In the genomic region with DNA sequence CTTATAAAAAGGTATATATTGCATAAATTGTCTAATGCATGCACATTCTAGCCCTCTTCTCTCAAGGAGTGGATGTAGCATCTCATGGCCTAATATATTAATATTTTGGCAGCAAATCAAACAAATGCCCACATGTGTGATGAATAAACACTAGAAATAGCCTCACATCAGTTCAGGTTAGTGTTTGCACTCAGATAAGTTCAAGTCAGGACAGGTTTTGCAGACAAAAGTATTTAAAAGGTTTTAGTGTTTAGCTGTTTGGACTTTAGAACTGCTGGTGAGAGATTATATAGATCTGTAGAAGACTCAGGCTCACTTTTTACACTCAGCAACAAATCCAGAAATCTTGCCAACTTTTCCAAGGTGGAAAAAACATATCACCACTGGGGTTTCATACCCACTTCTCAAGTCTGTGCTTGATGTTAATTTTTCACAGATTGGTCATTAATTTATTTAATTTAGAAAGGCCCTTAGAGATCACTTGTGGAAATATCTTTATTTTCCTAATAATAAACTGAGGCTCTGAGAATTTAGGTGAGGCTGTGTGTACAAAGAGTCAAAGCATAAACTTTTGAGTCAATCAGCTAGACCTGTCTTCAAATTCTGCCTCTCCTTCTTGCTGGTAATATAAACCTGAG, we compare ENCODE assay signal across 1 cellular context.
TF ChIP-seq lines count a peak whose summit lies in the region.

No MANE protein-coding gene starts in this region.

TF ChIP-seq in HepG2, 621 proteins besides CTCF, POLR2A, EP300 and RAD21 (continued from another document and continues in another):
- TF ChIP-seq, protein P1, sequence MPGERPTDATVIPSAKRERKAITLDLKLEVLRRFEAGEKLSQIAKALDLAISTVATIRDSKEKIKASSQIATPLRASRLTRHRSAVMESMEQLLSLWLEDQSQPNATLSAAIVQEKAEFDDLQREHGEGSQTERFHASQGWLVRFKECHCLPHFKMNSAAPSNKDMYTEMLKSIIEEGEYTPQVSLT (CRISPR knock-in tag; IDR thresholded peaks at IDR 0.05; ENCODE audit: borderline replicate concordance, low read depth) = no peak
- TF ChIP-seq ZNF20 (CRISPR knock-in tag; IDR thresholded peaks at IDR 0.05) (no peak), NR2F6 (IDR thresholded peaks at IDR 0.05) (no peak), NR2F6 (CRISPR knock-in tag; IDR thresholded peaks at IDR 0.05) (0 out of 2 replicates have a peak, but pooled peaks have one; percentile 13), ZNF816 (CRISPR knock-in tag; IDR thresholded peaks at IDR 0.05; ENCODE audit: borderline replicate concordance) (no peak), ZBTB43 (CRISPR knock-in tag; conservative IDR thresholded peaks at IDR 0.05) (peak; percentile 96), ZSCAN9 (CRISPR knock-in tag; IDR thresholded peaks at IDR 0.05; ENCODE audit: borderline replicate concordance) (0 out of 2 replicates have a peak, but pooled peaks have one; percentile 41), MYC (CRISPR knock-in tag; IDR thresholded peaks at IDR 0.05; ENCODE audit: borderline replicate concordance) (no peak), NR2F1 (CRISPR knock-in tag; IDR thresholded peaks at IDR 0.05) (no peak), ZNF614 (CRISPR knock-in tag; IDR thresholded peaks at IDR 0.05; ENCODE audit: borderline replicate concordance) (peak; percentile 40; the same call in 1 of the 2 replicates), ZNF652 (CRISPR knock-in tag; IDR thresholded peaks at IDR 0.05; ENCODE audit: borderline replicate concordance, low read depth) (peak; percentile 29; the same call in 1 of the 2 replicates), SRSF1 (optimal IDR thresholded peaks at IDR 0.05; ENCODE audit: low read depth, low read length) (no peak), SOX13 (IDR thresholded peaks at IDR 0.05) (no peak), SOX13 (CRISPR knock-in tag; conservative IDR thresholded peaks at IDR 0.05 in 1 of 2, IDR thresholded peaks at IDR 0.05 in 1 of 2) (peak in 1 of 2 experiments; percentile 80; a peak in 2 of 4 replicates), ZNF543 (CRISPR knock-in tag; IDR thresholded peaks at IDR 0.05) (no peak), TEAD3 (CRISPR knock-in tag; optimal IDR thresholded peaks at IDR 0.05; ENCODE audit: borderline replicate concordance) (peak; percentile 23), ISL2 (CRISPR knock-in tag; IDR thresholded peaks at IDR 0.05) (peak; percentile 88), ZNF546 (CRISPR knock-in tag; conservative IDR thresholded peaks at IDR 0.05) (no peak), KMT2B (CRISPR knock-in tag; IDR thresholded peaks at IDR 0.05) (no peak), DMAP1 (CRISPR knock-in tag; IDR thresholded peaks at IDR 0.05) (no peak), MXI1 (IDR thresholded peaks at IDR 0.05; ENCODE audit: borderline replicate concordance, low read depth, low read length) (no peak), ZNF136 (CRISPR knock-in tag; IDR thresholded peaks at IDR 0.05; ENCODE audit: low read depth) (peak; percentile 48; the same call in 1 of the 2 replicates), SNRNP70 (IDR thresholded peaks at IDR 0.05; ENCODE audit: low read depth, low read length) (no peak), ATM (IDR thresholded peaks at IDR 0.05; ENCODE audit: borderline replicate concordance) (no peak), DNMT1 (CRISPR knock-in tag; IDR thresholded peaks at IDR 0.05) (no peak), PLSCR1 (CRISPR knock-in tag; IDR thresholded peaks at IDR 0.05; ENCODE audit: borderline replicate concordance) (no peak), ZNF234 (CRISPR knock-in tag; conservative IDR thresholded peaks at IDR 0.05) (no peak), ZNF850 (CRISPR knock-in tag; conservative IDR thresholded peaks at IDR 0.05) (no peak), ZNF10 (CRISPR knock-in tag; IDR thresholded peaks at IDR 0.05; ENCODE audit: borderline replicate concordance, low read depth) (no peak), CBX1 (IDR thresholded peaks at IDR 0.05; ENCODE audit: low read depth) (no peak), SIX1 (CRISPR knock-in tag; IDR thresholded peaks at IDR 0.05; ENCODE audit: borderline replicate concordance) (peak; percentile 28; the same call in 1 of the 2 replicates), ZNF264 (CRISPR knock-in tag; IDR thresholded peaks at IDR 0.05) (no peak), MNT (IDR thresholded peaks at IDR 0.05) (no peak), PHF20 (CRISPR knock-in tag; IDR thresholded peaks at IDR 0.05) (no peak), HIVEP1 (CRISPR knock-in tag; IDR thresholded peaks at IDR 0.05) (no peak), FOXC1 (CRISPR knock-in tag; IDR thresholded peaks at IDR 0.05; ENCODE audit: borderline replicate concordance) (no peak), SNAI1 (CRISPR knock-in tag; IDR thresholded peaks at IDR 0.05; ENCODE audit: borderline replicate concordance) (no peak), ZNF619 (CRISPR knock-in tag; IDR thresholded peaks at IDR 0.05) (no peak), ELF1 (CRISPR knock-in tag; IDR thresholded peaks at IDR 0.05) (no peak), KAT8 (CRISPR knock-in tag; IDR thresholded peaks at IDR 0.05) (peak; percentile 59; the same call in 1 of the 2 replicates), SMAD1 (CRISPR knock-in tag; IDR thresholded peaks at IDR 0.05; ENCODE audit: borderline replicate concordance, low read depth) (no peak), TCF7 (IDR thresholded peaks at IDR 0.05; ENCODE audit: low read depth) (peak; percentile 49), THRA (CRISPR knock-in tag; IDR thresholded peaks at IDR 0.05; ENCODE audit: borderline replicate concordance) (peak; percentile 99), BCL6 (CRISPR knock-in tag; IDR thresholded peaks at IDR 0.05) (peak; percentile 78), MAZ (IDR thresholded peaks at IDR 0.05; ENCODE audit: borderline replicate concordance, low read depth, low read length) (no peak), MAZ (CRISPR knock-in tag; IDR thresholded peaks at IDR 0.05; ENCODE audit: low read depth) (no peak), WIZ (CRISPR knock-in tag; IDR thresholded peaks at IDR 0.05) (no peak), FOXJ3 (CRISPR knock-in tag; IDR thresholded peaks at IDR 0.05; ENCODE audit: borderline replicate concordance) (peak; percentile 74; the same call in 1 of the 2 replicates)
- TF ChIP-seq, protein P2, sequence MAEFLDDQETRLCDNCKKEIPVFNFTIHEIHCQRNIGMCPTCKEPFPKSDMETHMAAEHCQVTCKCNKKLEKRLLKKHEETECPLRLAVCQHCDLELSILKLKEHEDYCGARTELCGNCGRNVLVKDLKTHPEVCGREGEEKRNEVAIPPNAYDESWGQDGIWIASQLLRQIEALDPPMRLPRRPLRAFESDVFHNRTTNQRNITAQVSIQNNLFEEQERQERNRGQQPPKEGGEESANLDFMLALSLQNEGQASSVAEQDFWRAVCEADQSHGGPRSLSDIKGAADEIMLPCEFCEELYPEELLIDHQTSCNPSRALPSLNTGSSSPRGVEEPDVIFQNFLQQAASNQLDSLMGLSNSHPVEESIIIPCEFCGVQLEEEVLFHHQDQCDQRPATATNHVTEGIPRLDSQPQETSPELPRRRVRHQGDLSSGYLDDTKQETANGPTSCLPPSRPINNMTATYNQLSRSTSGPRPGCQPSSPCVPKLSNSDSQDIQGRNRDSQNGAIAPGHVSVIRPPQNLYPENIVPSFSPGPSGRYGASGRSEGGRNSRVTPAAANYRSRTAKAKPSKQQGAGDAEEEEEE (CRISPR knock-in tag; IDR thresholded peaks at IDR 0.05; ENCODE audit: borderline replicate concordance) = no peak
- TF ChIP-seq, protein P3, sequence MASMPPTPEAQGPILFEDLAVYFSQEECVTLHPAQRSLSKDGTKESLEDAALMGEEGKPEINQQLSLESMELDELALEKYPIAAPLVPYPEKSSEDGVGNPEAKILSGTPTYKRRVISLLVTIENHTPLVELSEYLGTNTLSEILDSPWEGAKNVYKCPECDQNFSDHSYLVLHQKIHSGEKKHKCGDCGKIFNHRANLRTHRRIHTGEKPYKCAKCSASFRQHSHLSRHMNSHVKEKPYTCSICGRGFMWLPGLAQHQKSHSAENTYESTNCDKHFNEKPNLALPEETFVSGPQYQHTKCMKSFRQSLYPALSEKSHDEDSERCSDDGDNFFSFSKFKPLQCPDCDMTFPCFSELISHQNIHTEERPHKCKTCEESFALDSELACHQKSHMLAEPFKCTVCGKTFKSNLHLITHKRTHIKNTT (CRISPR knock-in tag; IDR thresholded peaks at IDR 0.05) = no peak
- TF ChIP-seq, protein P4, sequence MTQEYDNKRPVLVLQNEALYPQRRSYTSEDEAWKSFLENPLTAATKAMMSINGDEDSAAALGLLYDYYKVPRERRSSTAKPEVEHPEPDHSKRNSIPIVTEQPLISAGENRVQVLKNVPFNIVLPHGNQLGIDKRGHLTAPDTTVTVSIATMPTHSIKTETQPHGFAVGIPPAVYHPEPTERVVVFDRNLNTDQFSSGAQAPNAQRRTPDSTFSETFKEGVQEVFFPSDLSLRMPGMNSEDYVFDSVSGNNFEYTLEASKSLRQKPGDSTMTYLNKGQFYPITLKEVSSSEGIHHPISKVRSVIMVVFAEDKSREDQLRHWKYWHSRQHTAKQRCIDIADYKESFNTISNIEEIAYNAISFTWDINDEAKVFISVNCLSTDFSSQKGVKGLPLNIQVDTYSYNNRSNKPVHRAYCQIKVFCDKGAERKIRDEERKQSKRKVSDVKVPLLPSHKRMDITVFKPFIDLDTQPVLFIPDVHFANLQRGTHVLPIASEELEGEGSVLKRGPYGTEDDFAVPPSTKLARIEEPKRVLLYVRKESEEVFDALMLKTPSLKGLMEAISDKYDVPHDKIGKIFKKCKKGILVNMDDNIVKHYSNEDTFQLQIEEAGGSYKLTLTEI (CRISPR knock-in tag; conservative IDR thresholded peaks at IDR 0.05) = no peak
- TF ChIP-seq, protein P5, sequence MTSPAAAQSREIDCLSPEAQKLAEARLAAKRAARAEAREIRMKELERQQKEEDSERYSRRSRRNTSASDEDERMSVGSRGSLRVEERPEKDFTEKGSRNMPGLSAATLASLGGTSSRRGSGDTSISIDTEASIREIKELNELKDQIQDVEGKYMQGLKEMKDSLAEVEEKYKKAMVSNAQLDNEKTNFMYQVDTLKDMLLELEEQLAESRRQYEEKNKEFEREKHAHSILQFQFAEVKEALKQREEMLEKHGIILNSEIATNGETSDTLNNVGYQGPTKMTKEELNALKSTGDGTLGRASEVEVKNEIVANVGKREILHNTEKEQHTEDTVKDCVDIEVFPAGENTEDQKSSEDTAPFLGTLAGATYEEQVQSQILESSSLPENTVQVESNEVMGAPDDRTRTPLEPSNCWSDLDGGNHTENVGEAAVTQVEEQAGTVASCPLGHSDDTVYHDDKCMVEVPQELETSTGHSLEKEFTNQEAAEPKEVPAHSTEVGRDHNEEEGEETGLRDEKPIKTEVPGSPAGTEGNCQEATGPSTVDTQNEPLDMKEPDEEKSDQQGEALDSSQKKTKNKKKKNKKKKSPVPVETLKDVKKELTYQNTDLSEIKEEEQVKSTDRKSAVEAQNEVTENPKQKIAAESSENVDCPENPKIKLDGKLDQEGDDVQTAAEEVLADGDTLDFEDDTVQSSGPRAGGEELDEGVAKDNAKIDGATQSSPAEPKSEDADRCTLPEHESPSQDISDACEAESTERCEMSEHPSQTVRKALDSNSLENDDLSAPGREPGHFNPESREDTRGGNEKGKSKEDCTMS (CRISPR knock-in tag; conservative IDR thresholded peaks at IDR 0.05) = no peak
- TF ChIP-seq, protein P6, sequence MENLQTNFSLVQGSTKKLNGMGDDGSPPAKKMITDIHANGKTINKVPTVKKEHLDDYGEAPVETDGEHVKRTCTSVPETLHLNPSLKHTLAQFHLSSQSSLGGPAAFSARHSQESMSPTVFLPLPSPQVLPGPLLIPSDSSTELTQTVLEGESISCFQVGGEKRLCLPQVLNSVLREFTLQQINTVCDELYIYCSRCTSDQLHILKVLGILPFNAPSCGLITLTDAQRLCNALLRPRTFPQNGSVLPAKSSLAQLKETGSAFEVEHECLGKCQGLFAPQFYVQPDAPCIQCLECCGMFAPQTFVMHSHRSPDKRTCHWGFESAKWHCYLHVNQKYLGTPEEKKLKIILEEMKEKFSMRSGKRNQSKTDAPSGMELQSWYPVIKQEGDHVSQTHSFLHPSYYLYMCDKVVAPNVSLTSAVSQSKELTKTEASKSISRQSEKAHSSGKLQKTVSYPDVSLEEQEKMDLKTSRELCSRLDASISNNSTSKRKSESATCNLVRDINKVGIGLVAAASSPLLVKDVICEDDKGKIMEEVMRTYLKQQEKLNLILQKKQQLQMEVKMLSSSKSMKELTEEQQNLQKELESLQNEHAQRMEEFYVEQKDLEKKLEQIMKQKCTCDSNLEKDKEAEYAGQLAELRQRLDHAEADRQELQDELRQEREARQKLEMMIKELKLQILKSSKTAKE (CRISPR knock-in tag; IDR thresholded peaks at IDR 0.05; ENCODE audit: borderline replicate concordance) = no peak
